In the genomic region with DNA sequence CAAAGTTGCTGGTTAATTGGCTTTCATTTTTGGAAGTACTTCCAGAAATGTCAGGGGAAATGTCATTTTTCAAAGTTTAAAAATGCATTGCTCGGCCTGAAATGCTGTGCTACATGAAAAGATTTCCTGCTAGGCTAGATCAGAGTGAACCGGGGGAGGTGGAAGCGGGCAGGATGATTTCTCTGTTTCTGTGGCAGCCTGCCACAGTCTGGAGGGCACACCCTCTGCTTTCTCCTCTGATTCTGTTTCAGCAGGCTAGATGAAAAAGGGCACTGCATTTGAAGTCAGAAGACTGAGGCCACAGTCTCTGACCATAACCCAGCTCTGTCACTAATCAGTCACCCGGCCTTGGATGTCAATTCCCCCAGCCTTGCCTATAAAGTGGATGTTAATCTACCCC, we compare ENCODE assay signal across 2 cellular contexts.
TF ChIP-seq lines count a peak whose summit lies in the region.

No MANE protein-coding gene starts in this region.

TF ChIP-seq in SK-N-SH treated with all-trans-retinoic acid at 6 μM for 48 hours, 23 proteins besides CTCF, POLR2A, EP300 and RAD21 (continued from another document):
- TF ChIP-seq, protein P1, sequence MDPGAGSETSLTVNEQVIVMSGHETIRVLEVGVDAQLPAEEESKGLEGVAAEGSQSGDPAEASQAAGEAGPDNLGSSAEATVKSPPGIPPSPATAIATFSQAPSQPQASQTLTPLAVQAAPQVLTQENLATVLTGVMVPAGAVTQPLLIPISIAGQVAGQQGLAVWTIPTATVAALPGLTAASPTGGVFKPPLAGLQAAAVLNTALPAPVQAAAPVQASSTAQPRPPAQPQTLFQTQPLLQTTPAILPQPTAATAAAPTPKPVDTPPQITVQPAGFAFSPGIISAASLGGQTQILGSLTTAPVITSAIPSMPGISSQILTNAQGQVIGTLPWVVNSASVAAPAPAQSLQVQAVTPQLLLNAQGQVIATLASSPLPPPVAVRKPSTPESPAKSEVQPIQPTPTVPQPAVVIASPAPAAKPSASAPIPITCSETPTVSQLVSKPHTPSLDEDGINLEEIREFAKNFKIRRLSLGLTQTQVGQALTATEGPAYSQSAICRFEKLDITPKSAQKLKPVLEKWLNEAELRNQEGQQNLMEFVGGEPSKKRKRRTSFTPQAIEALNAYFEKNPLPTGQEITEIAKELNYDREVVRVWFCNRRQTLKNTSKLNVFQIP (CRISPR knock-in tag; IDR thresholded peaks at IDR 0.05; ENCODE audit: borderline replicate concordance, low read depth) = no peak
- TF ChIP-seq RARB (CRISPR knock-in tag; IDR thresholded peaks at IDR 0.05) = no peak
- TF ChIP-seq TCF4 (CRISPR knock-in tag; IDR thresholded peaks at IDR 0.05; ENCODE audit: borderline replicate concordance) = no peak
- TF ChIP-seq, protein P2, sequence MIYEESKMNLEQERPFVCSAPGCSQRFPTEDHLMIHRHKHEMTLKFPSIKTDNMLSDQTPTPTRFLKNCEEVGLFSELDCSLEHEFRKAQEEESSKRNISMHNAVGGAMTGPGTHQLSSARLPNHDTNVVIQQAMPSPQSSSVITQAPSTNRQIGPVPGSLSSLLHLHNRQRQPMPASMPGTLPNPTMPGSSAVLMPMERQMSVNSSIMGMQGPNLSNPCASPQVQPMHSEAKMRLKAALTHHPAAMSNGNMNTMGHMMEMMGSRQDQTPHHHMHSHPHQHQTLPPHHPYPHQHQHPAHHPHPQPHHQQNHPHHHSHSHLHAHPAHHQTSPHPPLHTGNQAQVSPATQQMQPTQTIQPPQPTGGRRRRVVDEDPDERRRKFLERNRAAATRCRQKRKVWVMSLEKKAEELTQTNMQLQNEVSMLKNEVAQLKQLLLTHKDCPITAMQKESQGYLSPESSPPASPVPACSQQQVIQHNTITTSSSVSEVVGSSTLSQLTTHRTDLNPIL (CRISPR knock-in tag; IDR thresholded peaks at IDR 0.05; ENCODE audit: low read depth) = no peak
- TF ChIP-seq, protein P3, sequence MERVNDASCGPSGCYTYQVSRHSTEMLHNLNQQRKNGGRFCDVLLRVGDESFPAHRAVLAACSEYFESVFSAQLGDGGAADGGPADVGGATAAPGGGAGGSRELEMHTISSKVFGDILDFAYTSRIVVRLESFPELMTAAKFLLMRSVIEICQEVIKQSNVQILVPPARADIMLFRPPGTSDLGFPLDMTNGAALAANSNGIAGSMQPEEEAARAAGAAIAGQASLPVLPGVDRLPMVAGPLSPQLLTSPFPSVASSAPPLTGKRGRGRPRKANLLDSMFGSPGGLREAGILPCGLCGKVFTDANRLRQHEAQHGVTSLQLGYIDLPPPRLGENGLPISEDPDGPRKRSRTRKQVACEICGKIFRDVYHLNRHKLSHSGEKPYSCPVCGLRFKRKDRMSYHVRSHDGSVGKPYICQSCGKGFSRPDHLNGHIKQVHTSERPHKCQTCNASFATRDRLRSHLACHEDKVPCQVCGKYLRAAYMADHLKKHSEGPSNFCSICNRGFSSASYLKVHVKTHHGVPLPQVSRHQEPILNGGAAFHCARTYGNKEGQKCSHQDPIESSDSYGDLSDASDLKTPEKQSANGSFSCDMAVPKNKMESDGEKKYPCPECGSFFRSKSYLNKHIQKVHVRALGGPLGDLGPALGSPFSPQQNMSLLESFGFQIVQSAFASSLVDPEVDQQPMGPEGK (CRISPR knock-in tag; IDR thresholded peaks at IDR 0.05; ENCODE audit: borderline replicate concordance) = no peak
- TF ChIP-seq, protein P4, sequence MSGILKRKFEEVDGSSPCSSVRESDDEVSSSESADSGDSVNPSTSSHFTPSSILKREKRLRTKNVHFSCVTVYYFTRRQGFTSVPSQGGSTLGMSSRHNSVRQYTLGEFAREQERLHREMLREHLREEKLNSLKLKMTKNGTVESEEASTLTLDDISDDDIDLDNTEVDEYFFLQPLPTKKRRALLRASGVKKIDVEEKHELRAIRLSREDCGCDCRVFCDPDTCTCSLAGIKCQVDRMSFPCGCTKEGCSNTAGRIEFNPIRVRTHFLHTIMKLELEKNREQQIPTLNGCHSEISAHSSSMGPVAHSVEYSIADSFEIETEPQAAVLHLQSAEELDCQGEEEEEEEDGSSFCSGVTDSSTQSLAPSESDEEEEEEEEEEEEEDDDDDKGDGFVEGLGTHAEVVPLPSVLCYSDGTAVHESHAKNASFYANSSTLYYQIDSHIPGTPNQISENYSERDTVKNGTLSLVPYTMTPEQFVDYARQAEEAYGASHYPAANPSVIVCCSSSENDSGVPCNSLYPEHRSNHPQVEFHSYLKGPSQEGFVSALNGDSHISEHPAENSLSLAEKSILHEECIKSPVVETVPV (CRISPR knock-in tag; IDR thresholded peaks at IDR 0.05) = no peak
- TF ChIP-seq TOX (CRISPR knock-in tag; IDR thresholded peaks at IDR 0.05; ENCODE audit: borderline replicate concordance) = no peak
- no peak for TF ChIP-seq SNAI2 (CRISPR knock-in tag; IDR thresholded peaks at IDR 0.05)
- TF ChIP-seq, protein P5, sequence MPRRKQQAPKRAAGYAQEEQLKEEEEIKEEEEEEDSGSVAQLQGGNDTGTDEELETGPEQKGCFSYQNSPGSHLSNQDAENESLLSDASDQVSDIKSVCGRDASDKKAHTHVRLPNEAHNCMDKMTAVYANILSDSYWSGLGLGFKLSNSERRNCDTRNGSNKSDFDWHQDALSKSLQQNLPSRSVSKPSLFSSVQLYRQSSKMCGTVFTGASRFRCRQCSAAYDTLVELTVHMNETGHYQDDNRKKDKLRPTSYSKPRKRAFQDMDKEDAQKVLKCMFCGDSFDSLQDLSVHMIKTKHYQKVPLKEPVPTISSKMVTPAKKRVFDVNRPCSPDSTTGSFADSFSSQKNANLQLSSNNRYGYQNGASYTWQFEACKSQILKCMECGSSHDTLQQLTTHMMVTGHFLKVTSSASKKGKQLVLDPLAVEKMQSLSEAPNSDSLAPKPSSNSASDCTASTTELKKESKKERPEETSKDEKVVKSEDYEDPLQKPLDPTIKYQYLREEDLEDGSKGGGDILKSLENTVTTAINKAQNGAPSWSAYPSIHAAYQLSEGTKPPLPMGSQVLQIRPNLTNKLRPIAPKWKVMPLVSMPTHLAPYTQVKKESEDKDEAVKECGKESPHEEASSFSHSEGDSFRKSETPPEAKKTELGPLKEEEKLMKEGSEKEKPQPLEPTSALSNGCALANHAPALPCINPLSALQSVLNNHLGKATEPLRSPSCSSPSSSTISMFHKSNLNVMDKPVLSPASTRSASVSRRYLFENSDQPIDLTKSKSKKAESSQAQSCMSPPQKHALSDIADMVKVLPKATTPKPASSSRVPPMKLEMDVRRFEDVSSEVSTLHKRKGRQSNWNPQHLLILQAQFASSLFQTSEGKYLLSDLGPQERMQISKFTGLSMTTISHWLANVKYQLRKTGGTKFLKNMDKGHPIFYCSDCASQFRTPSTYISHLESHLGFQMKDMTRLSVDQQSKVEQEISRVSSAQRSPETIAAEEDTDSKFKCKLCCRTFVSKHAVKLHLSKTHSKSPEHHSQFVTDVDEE (CRISPR knock-in tag; IDR thresholded peaks at IDR 0.05) = no peak
- TF ChIP-seq ZFP3 (CRISPR knock-in tag; IDR thresholded peaks at IDR 0.05) = no peak
- no peak for TF ChIP-seq ZNF8 (CRISPR knock-in tag; IDR thresholded peaks at IDR 0.05)
- no peak for TF ChIP-seq ARNTL (CRISPR knock-in tag; IDR thresholded peaks at IDR 0.05; ENCODE audit: borderline replicate concordance, low read depth)
- TF ChIP-seq ZC3H10 (CRISPR knock-in tag; IDR thresholded peaks at IDR 0.05) = no peak

TF ChIP-seq in SK-N-SH, 30 proteins besides CTCF, POLR2A, EP300 and RAD21 (continued from another document):
- TF ChIP-seq, protein P6, sequence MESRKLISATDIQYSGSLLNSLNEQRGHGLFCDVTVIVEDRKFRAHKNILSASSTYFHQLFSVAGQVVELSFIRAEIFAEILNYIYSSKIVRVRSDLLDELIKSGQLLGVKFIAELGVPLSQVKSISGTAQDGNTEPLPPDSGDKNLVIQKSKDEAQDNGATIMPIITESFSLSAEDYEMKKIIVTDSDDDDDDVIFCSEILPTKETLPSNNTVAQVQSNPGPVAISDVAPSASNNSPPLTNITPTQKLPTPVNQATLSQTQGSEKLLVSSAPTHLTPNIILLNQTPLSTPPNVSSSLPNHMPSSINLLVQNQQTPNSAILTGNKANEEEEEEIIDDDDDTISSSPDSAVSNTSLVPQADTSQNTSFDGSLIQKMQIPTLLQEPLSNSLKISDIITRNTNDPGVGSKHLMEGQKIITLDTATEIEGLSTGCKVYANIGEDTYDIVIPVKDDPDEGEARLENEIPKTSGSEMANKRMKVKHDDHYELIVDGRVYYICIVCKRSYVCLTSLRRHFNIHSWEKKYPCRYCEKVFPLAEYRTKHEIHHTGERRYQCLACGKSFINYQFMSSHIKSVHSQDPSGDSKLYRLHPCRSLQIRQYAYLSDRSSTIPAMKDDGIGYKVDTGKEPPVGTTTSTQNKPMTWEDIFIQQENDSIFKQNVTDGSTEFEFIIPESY (IDR thresholded peaks at IDR 0.05; ENCODE audit: borderline replicate concordance, low read depth) = no peak
- no peak for TF ChIP-seq FOSL2 (IDR thresholded peaks at IDR 0.05; ENCODE audit: borderline replicate concordance, low read depth)
- no peak for TF ChIP-seq POLR2AphosphoS5 (IDR thresholded peaks at IDR 0.05; ENCODE audit: low read depth, low read length)
- no peak for TF ChIP-seq FOXM1 (IDR thresholded peaks at IDR 0.05; ENCODE audit: low read depth)
- no peak for TF ChIP-seq MEF2A (IDR thresholded peaks at IDR 0.05; ENCODE audit: borderline replicate concordance, low read depth)
